27 cellular contexts compared by ENCODE assay signal in the genomic region with DNA sequence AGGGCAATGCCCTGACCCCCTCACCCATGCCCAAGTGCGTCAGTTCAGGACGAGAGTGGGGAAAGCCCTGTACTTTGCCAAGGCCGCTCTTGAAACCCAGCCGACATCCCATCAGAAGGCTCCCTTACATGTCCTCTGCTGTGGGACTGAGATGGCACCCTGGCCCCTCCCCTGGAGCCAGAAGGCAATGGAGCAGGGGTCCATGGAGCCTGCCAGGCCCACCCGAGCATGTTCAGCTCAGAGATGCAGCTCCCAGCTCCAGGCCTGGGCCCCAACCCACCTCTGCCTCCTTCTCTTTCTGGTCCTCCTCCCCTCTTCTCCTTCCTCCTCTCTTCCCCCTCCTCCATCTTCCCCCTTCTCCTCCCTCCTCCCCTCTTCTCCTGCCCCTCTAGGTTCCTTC.
DNase-seq lines count a peak whose midpoint lies in the region; ATAC-seq, FAIRE-seq and TF ChIP-seq lines count a peak whose summit lies in the region.
"Had no signal": no experiment of that assay in that cellular context is flagged by ENCODE, and none has a peak within 500 bp of the region (broad histone marks: within the 10 kb centered on the region; RNA-seq: fewer than 3 reads in every experiment).

No MANE protein-coding gene starts in this region.

- no peak overlapping the region for H3K4me3 Mint-ChIP-seq in activated CD8-positive, alpha-beta T cell treated with anti-CD3 and anti-CD28 coated beads for 36 hours
- H3K4me3 Mint-ChIP-seq: CD14-positive monocyte; CD4-positive, alpha-beta memory T cell; CD4-positive, CD25-positive, alpha-beta regulatory T cell; CD8-positive, alpha-beta memory T cell had no signal

- TF ChIP-seq CTCF in K562 (IDR thresholded peaks at IDR 0.05 in 2 of 3, conservative IDR thresholded peaks at IDR 0.05 in 1 of 3; ENCODE audit: insufficient read depth in 2 of 3, low read depth in 1 of 3, low read length in 3 of 3), result no peak
- no peak for TF ChIP-seq CTCF in activated CD8-positive, alpha-beta T cell treated with anti-CD3 and anti-CD28 coated beads for 36 hours (IDR thresholded peaks at IDR 0.05)

- H3K4me1 ChIP-seq in K562 (replicated peaks in 1 of 2; ENCODE audit: control insufficient read depth in 2 of 2, insufficient read depth in 2 of 2, low read length in 2 of 2), result peaks cover 3 to 6% of the 10 kb centered on the region in 2 experiments; a peak in 4 of 5 replicates

- H3K9me3 Mint-ChIP-seq in activated CD8-positive, alpha-beta T cell treated with anti-CD3 and anti-CD28 coated beads for 36 hours, result no peaks in the 10 kb centered on the region
- H3K9me3 Mint-ChIP-seq: CD4-positive, alpha-beta memory T cell; CD8-positive, alpha-beta memory T cell had no signal

- no TSS peak for BruUV-seq in K562 (replicated peaks; lab: Mats Ljungman, UMichigan)

- peaks cover 6% of the 10 kb centered on the region for H3K4me1 Mint-ChIP-seq in activated CD8-positive, alpha-beta T cell treated with anti-CD3 and anti-CD28 coated beads for 36 hours (ENCODE audit: low read depth)

- H3K9ac ChIP-seq in K562 (ENCODE audit: insufficient read depth in 1 of 2, low read depth in 2 of 2, low read length in 2 of 2), result no peak overlapping the region
- H3K9ac ChIP-seq: BLaER1 had no signal

- in situ Hi-C loops in K562 (cut with MboI), result loop anchor here (25.0 kb wide), 1 partner anchor 690 kb away; no protein-coding TSS in a partner anchor

- CTCF ChIA-PET in K562 (lab: Yijun Ruan, JAX; ENCODE audit: low intra/inter-chr PET ratio), result no interaction called here
- CTCF ChIA-PET in activated CD8-positive, alpha-beta T cell treated with anti-CD3 and anti-CD28 coated beads for 36 hours (lab: Charles Lee), result no interaction called here

- DNase-seq in K562 (ENCODE audit: extremely low read depth in 1 of 4, low spot score in 3 of 4), result no peak
- DNase-seq in posterior vena cava (ENCODE audit: low spot score), result peak; percentile 73
- DNase-seq in activated CD8-positive, alpha-beta memory T cell treated with anti-CD3 and anti-CD28 coated beads, Interleukin-2, amount 50 U/mL, for 4 hours, result no peak
- DNase-seq in activated CD8-positive, alpha-beta T cell treated with anti-CD3 and anti-CD28 coated beads for 36 hours, result no peak
- DNase-seq: 8988T; ACHN; C1 segment of cervical spinal cord; CD4-positive, alpha-beta memory T cell; CD4-positive, CD25-positive, alpha-beta regulatory T cell; CD8-positive, alpha-beta memory T cell; COR-L47; DMS 273 treated with DMSO at 0.1 percent for 48 hours; DMS153; DMS53; DMS79; DND-41; EL; GDM1 had no signal

- 10% methylated on average over 3 of the region's 5 CpGs for WGBS in K562 (ENCODE audit: insufficient coverage, low coverage, missing lambda C conversion rate)

- POLR2A ChIA-PET in K562 (lab: Yijun Ruan, JAX), result no interaction called here
- POLR2A ChIA-PET in activated CD8-positive, alpha-beta T cell treated with anti-CD3 and anti-CD28 coated beads for 36 hours (lab: Charles Lee), result no interaction called here

- no peak overlapping the region for H3K27ac Mint-ChIP-seq in activated CD8-positive, alpha-beta T cell treated with anti-CD3 and anti-CD28 coated beads for 36 hours
- H3K27ac Mint-ChIP-seq: CD14-positive monocyte; CD4-positive, CD25-positive, alpha-beta regulatory T cell had no signal

- TF ChIP-seq RAD21 in K562 (CRISPR knock-in tag; conservative IDR thresholded peaks at IDR 0.05 in 1 of 2, IDR thresholded peaks at IDR 0.05 in 1 of 2), result no peak

- H4K20me1 ChIP-seq in K562 (replicated peaks; ENCODE audit: control insufficient read depth, insufficient read depth, low read length), result no peaks in the 10 kb centered on the region; the same call in 1 of the 2 replicates
- H4K20me1 ChIP-seq: BLaER1 had no signal

- ATAC-seq in K562 (no peak), GM18868 (IDR thresholded peaks at IDR 0.05; ENCODE audit: unreplicated experiment) (no peak)
- ATAC-seq in activated CD8-positive, alpha-beta T cell treated with anti-CD3 and anti-CD28 coated beads for 36 hours, result no peak
- ATAC-seq: GM12878 had no signal

- H3K27me3 ChIP-seq in K562 (ENCODE audit: control insufficient read depth in 2 of 2, insufficient read depth in 2 of 2, low read length in 2 of 2), result peaks cover 16 to 55% of the 10 kb centered on the region in 2 experiments; a peak in 4 of 5 replicates
- H3K27me3 ChIP-seq: BE2C, BLaER1 had no signal

- H3K4me3 ChIP-seq in K562, result no peak overlapping the region
- H3K4me3 ChIP-seq: BLaER1, GM12878 had no signal

- H2AFZ ChIP-seq in K562 (ENCODE audit: low read depth, low read length), result no peak overlapping the region

- H3K79me2 ChIP-seq in K562 (ENCODE audit: control insufficient read depth, insufficient read depth, low read length), result no peaks in the 10 kb centered on the region

- no peak for FAIRE-seq in K562 (lab: Jason Lieb, UNC)
- FAIRE-seq: A204.1, GM12878, GM12892, GM18507, GM19239 had no signal

- H3K36me3 Mint-ChIP-seq in activated CD8-positive, alpha-beta T cell treated with anti-CD3 and anti-CD28 coated beads for 36 hours (ENCODE audit: low read depth), result no peaks in the 10 kb centered on the region
- H3K36me3 Mint-ChIP-seq: CD14-positive monocyte; CD4-positive, alpha-beta memory T cell; CD4-positive, CD25-positive, alpha-beta regulatory T cell; CD8-positive, alpha-beta memory T cell had no signal

- no peaks in the 10 kb centered on the region for H3K9me3 ChIP-seq in K562 (replicated peaks; ENCODE audit: control insufficient read depth, insufficient read depth, low read depth, low read length)
- H3K9me3 ChIP-seq: BE2C, BLaER1 had no signal

- H3K27me3 Mint-ChIP-seq in activated CD8-positive, alpha-beta T cell treated with anti-CD3 and anti-CD28 coated beads for 36 hours, result peaks cover 11% of the 10 kb centered on the region

- no peak overlapping the region for H3K4me2 ChIP-seq in K562 (ENCODE audit: insufficient read depth, low read length)
- H3K4me2 ChIP-seq: BLaER1 had no signal

- intact Hi-C loops in K562 (cut with micrococcal nuclease), result no loop called here
- intact Hi-C loops in posterior vena cava (cut with DNase I), result no loop called here
- intact Hi-C loops in activated CD8-positive, alpha-beta T cell treated with anti-CD3 and anti-CD28 coated beads for 36 hours (cut with micrococcal nuclease), result no loop called here

- no peaks in the 10 kb centered on the region for H3K36me3 ChIP-seq in K562 (ENCODE audit: control insufficient read depth, insufficient read depth, low read length)
- H3K36me3 ChIP-seq: BE2C, BLaER1 had no signal

- no peak for TF ChIP-seq EP300 in K562 (IDR thresholded peaks at IDR 0.05; ENCODE audit: low read length)

- no peaks in the 10 kb centered on the region for H3K9me1 ChIP-seq in K562 (ENCODE audit: control insufficient read depth, insufficient read depth, low read length)

- H3K27ac ChIP-seq in K562 (ENCODE audit: extremely low read depth, low read depth, low read length), result no peak overlapping the region
- H3K27ac ChIP-seq: BLaER1 had no signal

- no peak for TF ChIP-seq POLR2A in K562 (conservative IDR thresholded peaks at IDR 0.05)

TF ChIP-seq in K562, 482 proteins besides CTCF, POLR2A, EP300 and RAD21:
- TF ChIP-seq, protein P1, sequence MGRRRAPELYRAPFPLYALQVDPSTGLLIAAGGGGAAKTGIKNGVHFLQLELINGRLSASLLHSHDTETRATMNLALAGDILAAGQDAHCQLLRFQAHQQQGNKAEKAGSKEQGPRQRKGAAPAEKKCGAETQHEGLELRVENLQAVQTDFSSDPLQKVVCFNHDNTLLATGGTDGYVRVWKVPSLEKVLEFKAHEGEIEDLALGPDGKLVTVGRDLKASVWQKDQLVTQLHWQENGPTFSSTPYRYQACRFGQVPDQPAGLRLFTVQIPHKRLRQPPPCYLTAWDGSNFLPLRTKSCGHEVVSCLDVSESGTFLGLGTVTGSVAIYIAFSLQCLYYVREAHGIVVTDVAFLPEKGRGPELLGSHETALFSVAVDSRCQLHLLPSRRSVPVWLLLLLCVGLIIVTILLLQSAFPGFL (CRISPR knock-in tag; IDR thresholded peaks at IDR 0.05), result no peak
- TF ChIP-seq ZNF263 (CRISPR knock-in tag; IDR thresholded peaks at IDR 0.05; ENCODE audit: borderline replicate concordance), result peak; percentile 71
